Comparison of ENCODE assay signal across 14 cellular contexts in the genomic region with DNA sequence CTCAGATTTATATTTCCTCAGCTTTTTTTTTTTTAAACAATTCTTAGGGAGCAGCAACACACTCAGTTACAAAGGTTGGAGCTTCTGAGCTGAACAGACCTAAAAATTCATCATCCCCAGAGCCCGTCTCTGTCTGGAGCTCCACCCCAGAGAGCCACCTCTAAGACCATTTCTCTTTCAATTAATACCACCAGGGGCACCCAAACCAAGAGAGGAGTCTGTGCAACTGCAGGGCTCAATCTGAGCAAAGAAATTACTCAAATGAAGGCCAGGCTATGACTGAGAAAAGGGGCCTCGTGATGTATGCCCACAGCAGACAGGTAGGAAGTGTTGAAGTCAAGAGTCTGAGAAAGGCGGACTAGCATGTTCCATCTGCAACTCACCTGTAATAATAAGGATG.
"Had no signal": no experiment of that assay in that cellular context is flagged by ENCODE, and none has a peak within 500 bp of the region (broad histone marks: within the 10 kb centered on the region; RNA-seq: fewer than 3 reads in every experiment).

No MANE protein-coding gene starts in this region.

- H3K4me1 ChIP-seq: left lung, pancreas had no signal

- H3K27me3 ChIP-seq: left lung, pancreas, thyroid gland had no signal

- H3K9me3 Mint-ChIP-seq: activated naive CD4-positive, alpha-beta T cell treated with anti-CD3 and anti-CD28 coated beads, Interleukin-2, amount 50 U/mL, for 72 hours; naive thymus-derived CD4-positive, alpha-beta T cell had no signal

- ATAC-seq: activated naive CD4-positive, alpha-beta T cell treated with anti-CD3 and anti-CD28 coated beads, Interleukin-2, amount 50 U/mL, for 72 hours; esophagus mucosa; left lung; mucosa of descending colon; naive thymus-derived CD4-positive, alpha-beta T cell; pancreas had no signal

- H3K27ac ChIP-seq: left lung, pancreas had no signal

- H3K27ac Mint-ChIP-seq: naive thymus-derived CD4-positive, alpha-beta T cell had no signal

- DNase-seq: activated CD4-positive, alpha-beta T cell treated with anti-CD3 and anti-CD28 coated beads, Interleukin-2, amount 50 U/mL, for 48 hours; activated CD4-positive, CD25-positive, alpha-beta regulatory T cell treated with anti-CD3 and anti-CD28 coated beads, Interleukin-2, amount 50 U/mL, for 72 hours; activated effector memory CD4-positive, alpha-beta T cell treated with anti-CD3 and anti-CD28 coated beads, Interleukin-2, amount 50 U/mL, for 16 hours; activated T-cell treated with anti-CD3 and anti-CD28 coated beads, Interleukin-2, amount 50 U/mL, for 1 hour; hippocampal formation; left lung; mucosa of descending colon; naive thymus-derived CD4-positive, alpha-beta T cell; pancreas; stimulated activated CD4-positive, alpha-beta T cell treated with anti-CD3 and anti-CD28 coated beads, Interleukin-1b, Interleukin-23, amount 100 ng/mL, for 48 hours; T1000; thyroid gland had no signal

- H3K27me3 Mint-ChIP-seq: naive thymus-derived CD4-positive, alpha-beta T cell had no signal

- H3K4me3 Mint-ChIP-seq: naive thymus-derived CD4-positive, alpha-beta T cell had no signal

- H3K4me3 ChIP-seq: left lung, mucosa of descending colon, pancreas, thyroid gland had no signal
